ENCODE assay signal across 1 cellular context in the genomic region with DNA sequence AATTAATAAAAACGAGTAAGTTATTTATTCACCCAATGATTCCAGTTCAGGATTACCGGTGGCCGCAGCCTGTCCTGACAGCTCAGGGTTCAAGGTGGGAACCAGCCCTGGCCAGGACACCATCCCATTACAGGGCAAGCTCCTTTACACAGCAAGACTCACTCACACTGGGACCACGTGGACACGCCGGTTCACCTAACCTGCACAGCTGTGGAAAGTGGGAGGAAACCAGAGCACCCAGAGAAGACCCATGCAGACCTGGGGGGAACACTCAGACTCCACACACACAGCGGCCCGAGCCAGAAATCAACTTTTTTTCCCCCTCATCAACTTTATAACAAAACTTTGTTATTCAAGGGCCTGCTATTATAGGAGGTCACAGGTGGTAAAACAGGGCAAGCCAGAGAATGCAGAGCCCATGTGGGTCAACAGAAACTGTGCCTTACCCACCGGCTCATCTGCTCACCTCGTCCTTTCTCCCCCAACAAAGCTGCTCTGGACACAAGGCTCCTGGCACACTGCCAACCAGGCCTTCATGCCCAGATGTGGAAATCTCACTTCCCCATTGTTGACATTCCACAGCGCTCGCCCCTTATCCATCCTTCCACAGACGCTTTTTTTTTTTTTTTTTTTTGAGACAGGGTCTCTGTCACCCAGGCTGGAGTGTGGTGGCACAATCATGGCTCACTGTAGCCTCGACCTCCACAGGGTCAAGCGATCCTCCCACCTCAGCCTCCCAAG.
TF ChIP-seq lines count a peak whose summit lies in the region.

No MANE protein-coding gene starts in this region.

TF ChIP-seq in K562, 482 proteins besides CTCF, POLR2A, EP300 and RAD21 (continued from another document):
- no peak for TF ChIP-seq ATF2 (CRISPR knock-in tag; IDR thresholded peaks at IDR 0.05)
- TF ChIP-seq ZBTB8A (IDR thresholded peaks at IDR 0.05; ENCODE audit: partially characterized antibody): no peak
- TF ChIP-seq E2F1 (CRISPR knock-in tag; IDR thresholded peaks at IDR 0.05): no peak
- no peak for TF ChIP-seq MEF2A (IDR thresholded peaks at IDR 0.05; ENCODE audit: control insufficient read depth, low read depth, low read length)
- 0 out of 2 replicates have a peak, but pooled peaks have one; percentile 26 for TF ChIP-seq CBFA2T3 (IDR thresholded peaks at IDR 0.05)
- no peak for TF ChIP-seq MCM2 (IDR thresholded peaks at IDR 0.05; ENCODE audit: low read depth)
- no peak for TF ChIP-seq ILK (tag; IDR thresholded peaks at IDR 0.05; ENCODE audit: borderline replicate concordance, low read depth)
- TF ChIP-seq ATF1 (CRISPR knock-in tag; IDR thresholded peaks at IDR 0.05): no peak
- no peak for TF ChIP-seq ATF1 (tag; IDR thresholded peaks at IDR 0.05)
- TF ChIP-seq KAT8 (IDR thresholded peaks at IDR 0.05; ENCODE audit: low read depth): no peak
- TF ChIP-seq ZFP1 (CRISPR knock-in tag; IDR thresholded peaks at IDR 0.05): no peak
- no peak for TF ChIP-seq TCF3 (CRISPR knock-in tag; IDR thresholded peaks at IDR 0.05)
- TF ChIP-seq, protein P1, sequence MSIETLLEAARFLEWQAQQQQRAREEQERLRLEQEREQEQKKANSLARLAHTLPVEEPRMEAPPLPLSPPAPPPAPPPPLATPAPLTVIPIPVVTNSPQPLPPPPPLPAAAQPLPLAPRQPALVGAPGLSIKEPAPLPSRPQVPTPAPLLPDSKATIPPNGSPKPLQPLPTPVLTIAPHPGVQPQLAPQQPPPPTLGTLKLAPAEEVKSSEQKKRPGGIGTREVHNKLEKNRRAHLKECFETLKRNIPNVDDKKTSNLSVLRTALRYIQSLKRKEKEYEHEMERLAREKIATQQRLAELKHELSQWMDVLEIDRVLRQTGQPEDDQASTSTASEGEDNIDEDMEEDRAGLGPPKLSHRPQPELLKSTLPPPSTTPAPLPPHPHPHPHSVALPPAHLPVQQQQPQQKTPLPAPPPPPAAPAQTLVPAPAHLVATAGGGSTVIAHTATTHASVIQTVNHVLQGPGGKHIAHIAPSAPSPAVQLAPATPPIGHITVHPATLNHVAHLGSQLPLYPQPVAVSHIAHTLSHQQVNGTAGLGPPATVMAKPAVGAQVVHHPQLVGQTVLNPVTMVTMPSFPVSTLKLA (conservative IDR thresholded peaks at IDR 0.05): no peak
- no peak for TF ChIP-seq ZNF134 (CRISPR knock-in tag; conservative IDR thresholded peaks at IDR 0.05)
- no peak for TF ChIP-seq KLF13 (tag; IDR thresholded peaks at IDR 0.05; ENCODE audit: borderline replicate concordance, low read depth)
- TF ChIP-seq, protein P2, sequence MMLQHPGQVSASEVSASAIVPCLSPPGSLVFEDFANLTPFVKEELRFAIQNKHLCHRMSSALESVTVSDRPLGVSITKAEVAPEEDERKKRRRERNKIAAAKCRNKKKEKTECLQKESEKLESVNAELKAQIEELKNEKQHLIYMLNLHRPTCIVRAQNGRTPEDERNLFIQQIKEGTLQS (IDR thresholded peaks at IDR 0.05): no peak
- TF ChIP-seq, protein P2 (CRISPR knock-in tag; conservative IDR thresholded peaks at IDR 0.05): no peak
- TF ChIP-seq NFIX (CRISPR knock-in tag; IDR thresholded peaks at IDR 0.05; ENCODE audit: low read depth): peak; percentile 80
- peak; percentile 97 for TF ChIP-seq NFIC (IDR thresholded peaks at IDR 0.05)
- TF ChIP-seq ZZZ3 (IDR thresholded peaks at IDR 0.05): no peak
- TF ChIP-seq GATAD2A (IDR thresholded peaks at IDR 0.05): no peak
- TF ChIP-seq RBM14 (IDR thresholded peaks at IDR 0.05; ENCODE audit: borderline replicate concordance, insufficient read depth, low read depth, low read length): no peak
TF ChIP-seq in K562: peak in this region for 8.
